Comparison of ENCODE assay signal across 8 cellular contexts in genomic region chr19:47230921-47231214, GRCh38. TPM values are rescaled to one million over a fixed set of nuclear protein-coding genes. Genes with fewer than 3 reads are reported as not detected.
DNase-seq lines count a peak whose midpoint lies in the region; ATAC-seq and TF ChIP-seq lines count a peak whose summit lies in the region.

A gene with protein sequence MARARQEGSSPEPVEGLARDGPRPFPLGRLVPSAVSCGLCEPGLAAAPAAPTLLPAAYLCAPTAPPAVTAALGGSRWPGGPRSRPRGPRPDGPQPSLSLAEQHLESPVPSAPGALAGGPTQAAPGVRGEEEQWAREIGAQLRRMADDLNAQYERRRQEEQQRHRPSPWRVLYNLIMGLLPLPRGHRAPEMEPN (minus strand): TSS chr19:47231199. CDS start chr19:47228431, 2,768 bp downstream.

- H3K27me3 Mint-ChIP-seq in CD8-positive, alpha-beta memory T cell: no peaks in the 10 kb centered on the region
- no peaks in the 10 kb centered on the region for H3K27me3 Mint-ChIP-seq in effector memory CD8-positive, alpha-beta T cell
- peaks cover 15% of the 10 kb centered on the region for H3K27me3 Mint-ChIP-seq in neural progenitor cell (ENCODE audit: insufficient read depth, low read depth)

- H3K9ac ChIP-seq in MM.1S (ENCODE audit: low read length) (peak within 1 kb of the TSS; percentile 83), neural progenitor cell (peak within 1 kb of the TSS; percentile 48)

- H3K9me2 ChIP-seq in MM.1S (replicated peaks; ENCODE audit: insufficient read depth, low read length): no peaks in the 10 kb centered on the region

- ATAC-seq in effector memory CD8-positive, alpha-beta T cell (replicated peaks): no peak
- ATAC-seq in GM19035 (IDR thresholded peaks at IDR 0.05; ENCODE audit: unreplicated experiment): no peak

- peaks cover 18 to 32% (median 26%) of the 10 kb centered on the region in 3 donors for H3K4me1 Mint-ChIP-seq in CD8-positive, alpha-beta memory T cell
- peaks cover 19 to 26% of the 10 kb centered on the region in 2 donors for H3K4me1 Mint-ChIP-seq in effector memory CD8-positive, alpha-beta T cell (ENCODE audit: low read depth in 2 of 2)
- peaks cover 16% of the 10 kb centered on the region for H3K4me1 Mint-ChIP-seq in neural progenitor cell

- H3K27ac Mint-ChIP-seq in CD8-positive, alpha-beta memory T cell: peak within 1 kb of the TSS; percentile 85 to 97 (median 92)
- H3K27ac Mint-ChIP-seq in effector memory CD8-positive, alpha-beta T cell: peak within 1 kb of the TSS; percentile 74 to 85
- peak within 1 kb of the TSS; percentile 26 for H3K27ac Mint-ChIP-seq in neural progenitor cell

- H3K36me3 ChIP-seq in CD8-positive, alpha-beta memory T cell (ENCODE audit: insufficient read depth, low read length): no peaks in the 10 kb centered on the region
- no peaks in the 10 kb centered on the region for H3K36me3 ChIP-seq in MM.1S (replicated peaks; ENCODE audit: insufficient read depth, low read length)
- H3K36me3 ChIP-seq in neural progenitor cell: no peaks in the 10 kb centered on the region

- peaks cover 47% of the 10 kb centered on the region for H3F3A ChIP-seq in MM.1S (ENCODE audit: insufficient read depth, low read length)
- peaks cover 48% of the 10 kb centered on the region for H3F3A ChIP-seq in neural progenitor cell (ENCODE audit: low read depth)

- peak within 1 kb of the TSS; percentile 84 for H3K27ac ChIP-seq in CD8-positive, alpha-beta memory T cell (ENCODE audit: low read depth, low read length)
- peak within 1 kb of the TSS; percentile 66; the same call in 1 of the 2 replicates for H3K27ac ChIP-seq in MM.1S (ENCODE audit: low read length)
- peak within 1 kb of the TSS; percentile 39 for H3K27ac ChIP-seq in neural progenitor cell

- no peaks in the 10 kb centered on the region for H3K36me3 Mint-ChIP-seq in CD8-positive, alpha-beta memory T cell
- H3K36me3 Mint-ChIP-seq in effector memory CD8-positive, alpha-beta T cell (ENCODE audit: insufficient read depth): peaks cover 32% of the 10 kb centered on the region
- H3K36me3 Mint-ChIP-seq in neural progenitor cell: no peaks in the 10 kb centered on the region

- H3K4me2 ChIP-seq in MM.1S (ENCODE audit: low read depth, low read length) (peak within 1 kb of the TSS; percentile 98), neural progenitor cell (peak within 1 kb of the TSS; percentile 99)

- H2AFZ ChIP-seq in MM.1S (ENCODE audit: low read length) (peak within 1 kb of the TSS; percentile 78), neural progenitor cell (replicated peaks) (peak within 1 kb of the TSS; percentile 55)

- H3K4me1 ChIP-seq in CD8-positive, alpha-beta memory T cell (ENCODE audit: insufficient read depth, low read length): peaks cover 47% of the 10 kb centered on the region
- H3K4me1 ChIP-seq in MM.1S (ENCODE audit: low read length) (peaks cover 31% of the 10 kb centered on the region), neural progenitor cell (peaks cover 16% of the 10 kb centered on the region)

- no peaks in the 10 kb centered on the region for H3K9me3 ChIP-seq in CD8-positive, alpha-beta memory T cell (ENCODE audit: low read length)
- no peaks in the 10 kb centered on the region for H3K9me3 ChIP-seq in MM.1S (replicated peaks; ENCODE audit: insufficient read depth, low read length)
- H3K9me3 ChIP-seq in neural progenitor cell (ENCODE audit: low read depth): no peaks in the 10 kb centered on the region

- no peaks in the 10 kb centered on the region for H4K20me1 ChIP-seq in MM.1S (ENCODE audit: insufficient read depth, low read length)
- peaks cover 24% of the 10 kb centered on the region for H4K20me1 ChIP-seq in neural progenitor cell (ENCODE audit: low read depth)

- H3K79me2 ChIP-seq in MM.1S (ENCODE audit: low read length): peaks cover 8% of the 10 kb centered on the region; the same call in 1 of the 2 replicates
- peaks cover 36% of the 10 kb centered on the region for H3K79me2 ChIP-seq in neural progenitor cell (ENCODE audit: low read depth)

- H3K4me3 ChIP-seq in CD8-positive, alpha-beta memory T cell (ENCODE audit: low read length): peak within 1 kb of the TSS; percentile 80
- H3K4me3 ChIP-seq in MM.1S (ENCODE audit: low read length): peak within 1 kb of the TSS; percentile 96
- peak within 1 kb of the TSS; percentile 100 for H3K4me3 ChIP-seq in neural progenitor cell

- no peaks in the 10 kb centered on the region for H3K9me3 Mint-ChIP-seq in CD8-positive, alpha-beta memory T cell
- no peaks in the 10 kb centered on the region for H3K9me3 Mint-ChIP-seq in effector memory CD8-positive, alpha-beta T cell
- no peaks in the 10 kb centered on the region for H3K9me3 Mint-ChIP-seq in neural progenitor cell

- no peaks in the 10 kb centered on the region for H3K27me3 ChIP-seq in CD8-positive, alpha-beta memory T cell (ENCODE audit: insufficient read depth, low read length, poor library complexity, severe bottlenecking)
- no peaks in the 10 kb centered on the region for H3K27me3 ChIP-seq in MM.1S (replicated peaks; ENCODE audit: insufficient read depth, low read length)
- no peaks in the 10 kb centered on the region for H3K27me3 ChIP-seq in neural progenitor cell

- TF ChIP-seq CTCF in MM.1S (IDR thresholded peaks at IDR 0.05; ENCODE audit: low read length) (no peak), neural progenitor cell (IDR thresholded peaks at IDR 0.05) (no peak)

- no peak for DNase-seq in CD8-positive, alpha-beta memory T cell
- DNase-seq in MM.1S: no peak
- DNase-seq in effector memory CD8-positive, alpha-beta T cell: no peak
- no peak for DNase-seq in neural progenitor cell (ENCODE audit: low spot score)
- DNase-seq in T-helper 9 cell: no peak
- DNase-seq in HEK293T (ENCODE audit: extremely low spot score): no peak
- no peak for DNase-seq in stimulated activated CD4-positive, alpha-beta T cell treated with anti-CD3 and anti-CD28 coated beads, Interleukin-2, amount 100 ng/mL, for 48 hours

- POLR2A ChIA-PET in CD8-positive, alpha-beta memory T cell (lab: Charles Lee): no interaction called here
- POLR2A ChIA-PET in HEK293T (lab: Yijun Ruan, JAX): no interaction called here

- peak within 1 kb of the TSS; percentile 81 to 88 (median 85) for H3K4me3 Mint-ChIP-seq in CD8-positive, alpha-beta memory T cell
- H3K4me3 Mint-ChIP-seq in effector memory CD8-positive, alpha-beta T cell: peak within 1 kb of the TSS; percentile 71 to 73
- H3K4me3 Mint-ChIP-seq in neural progenitor cell: peak within 1 kb of the TSS; percentile 83

- CTCF ChIA-PET in CD8-positive, alpha-beta memory T cell (lab: Charles Lee): no interaction called here
- CTCF ChIA-PET in HEK293T (lab: Yijun Ruan, JAX): no interaction called here

TF ChIP-seq in HEK293T, 16 proteins besides CTCF, POLR2A, EP300 and RAD21:
- TF ChIP-seq ELF4 (IDR thresholded peaks at IDR 0.05) (no peak), SUZ12 (IDR thresholded peaks at IDR 0.05) (no peak), LEF1 (IDR thresholded peaks at IDR 0.05; ENCODE audit: borderline replicate concordance) (no peak), ARNT (IDR thresholded peaks at IDR 0.05) (no peak), FOXA1 (IDR thresholded peaks at IDR 0.05) (no peak), CTBP1 (IDR thresholded peaks at IDR 0.05; ENCODE audit: borderline replicate concordance) (no peak), BHLHE40 (IDR thresholded peaks at IDR 0.05; ENCODE audit: borderline replicate concordance) (no peak), SP1 (IDR thresholded peaks at IDR 0.05) (no peak), FOXK2 (IDR thresholded peaks at IDR 0.05) (no peak), ZNF384 (IDR thresholded peaks at IDR 0.05) (no peak), FOXM1 (IDR thresholded peaks at IDR 0.05; ENCODE audit: borderline replicate concordance) (no peak), NFRKB (IDR thresholded peaks at IDR 0.05) (no peak), TARDBP (IDR thresholded peaks at IDR 0.05) (no peak), HDGF (IDR thresholded peaks at IDR 0.05; ENCODE audit: borderline replicate concordance) (no peak), L3MBTL2 (conservative IDR thresholded peaks at IDR 0.05) (no peak)
- TF ChIP-seq, protein P1, sequence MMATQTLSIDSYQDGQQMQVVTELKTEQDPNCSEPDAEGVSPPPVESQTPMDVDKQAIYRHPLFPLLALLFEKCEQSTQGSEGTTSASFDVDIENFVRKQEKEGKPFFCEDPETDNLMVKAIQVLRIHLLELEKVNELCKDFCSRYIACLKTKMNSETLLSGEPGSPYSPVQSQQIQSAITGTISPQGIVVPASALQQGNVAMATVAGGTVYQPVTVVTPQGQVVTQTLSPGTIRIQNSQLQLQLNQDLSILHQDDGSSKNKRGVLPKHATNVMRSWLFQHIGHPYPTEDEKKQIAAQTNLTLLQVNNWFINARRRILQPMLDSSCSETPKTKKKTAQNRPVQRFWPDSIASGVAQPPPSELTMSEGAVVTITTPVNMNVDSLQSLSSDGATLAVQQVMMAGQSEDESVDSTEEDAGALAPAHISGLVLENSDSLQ (IDR thresholded peaks at IDR 0.05): no peak

RNA-seq across cellular contexts. Expression of the gene that starts here (rescaled TPM):
- total RNA-seq in CD8-positive, alpha-beta memory T cell: 10 to 100 TPM; 19.8 to 20.1 TPM
- polyA plus RNA-seq in CD8-positive, alpha-beta memory T cell: 8.3 TPM
- 2.8 and 19.1 TPM in 2 replicates for total RNA-seq in neural progenitor cell (ENCODE audit: low replicate concordance)

Comparison
In these comparisons a context has a peak if more than half of its experiments do, and no peak if none do; other contexts are left out.
1. H3K27ac Mint-ChIP-seq: peak in every context shown above with its lines; median percentile 92 in CD8-positive, alpha-beta memory T cell; 80 in effector memory CD8-positive, alpha-beta T cell; 26 in neural progenitor cell.